Comparison of ENCODE assay signal across 8 cellular contexts in the genomic region with DNA sequence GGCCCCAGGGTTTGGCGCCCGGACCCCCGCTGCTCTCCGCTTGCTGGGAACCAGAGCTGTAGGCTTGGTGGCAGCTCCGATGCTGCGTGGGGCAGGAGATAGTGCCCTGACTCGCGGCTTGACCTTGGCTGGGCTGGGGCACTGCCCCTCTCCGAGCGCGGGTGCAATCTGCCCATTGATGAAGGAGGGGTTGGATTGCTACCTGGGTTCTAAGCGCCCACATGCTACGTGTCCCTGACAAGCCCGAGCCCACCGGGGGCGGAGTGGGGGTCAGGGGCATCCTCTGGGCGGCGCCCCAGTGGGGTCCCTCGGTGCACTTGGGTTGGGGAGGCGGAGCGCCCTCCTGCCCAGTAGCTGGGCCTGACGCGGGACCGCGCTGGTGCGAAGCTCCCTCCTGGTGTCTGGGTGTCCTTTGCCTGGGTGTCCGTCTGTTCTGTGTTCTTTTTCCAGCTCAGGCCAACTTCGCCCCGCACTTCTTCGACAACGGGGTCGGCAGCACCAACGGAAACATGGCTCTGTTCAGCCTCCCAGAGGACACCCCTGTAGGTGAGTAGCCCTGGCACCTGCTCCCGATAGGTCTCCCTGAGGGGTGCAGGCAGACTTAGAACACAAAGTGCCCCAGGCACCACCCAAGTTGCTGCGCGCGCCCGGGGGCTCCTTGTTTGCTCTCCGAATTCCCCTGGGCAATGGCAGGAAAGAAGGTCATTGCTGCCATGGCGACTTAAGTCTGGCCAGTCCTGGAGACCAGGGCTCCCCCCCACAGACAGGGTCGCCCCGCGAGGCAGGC. TPM values are rescaled to one million over a fixed set of nuclear protein-coding genes. Genes with fewer than 3 reads are reported as not detected.
DNase-seq lines count a peak whose midpoint lies in the region; ATAC-seq, FAIRE-seq and TF ChIP-seq lines count a peak whose summit lies in the region.

No MANE protein-coding gene starts in this region.

- CTCF ChIA-PET in CD4-positive, alpha-beta memory T cell (lab: Charles Lee; ENCODE audit: partially characterized antibody): no interaction called here

- DNase-seq in CD4-positive, alpha-beta memory T cell: no peak
- no peak for DNase-seq in central memory CD8-positive, alpha-beta T cell (ENCODE audit: low spot score in 2 of 2)
- no peak for DNase-seq in natural killer cell
- DNase-seq in NCI-H82 (lab: John Stamatoyannopoulos, UW): no peak
- DNase-seq in D341Med (ENCODE audit: low spot score): no peak
- DNase-seq in GM12892 (ENCODE audit: insufficient read length): no peak
- DNase-seq in activated CD8-positive, alpha-beta memory T cell treated with anti-CD3 and anti-CD28 coated beads, Interleukin-2, amount 50 U/mL, for 48 hours: no peak

- TF ChIP-seq POLR2A in GM12892 (IDR thresholded peaks at IDR 0.05; ENCODE audit: low read depth, low read length): no peak

- no peaks in the 10 kb centered on the region for H3K36me3 ChIP-seq in CD4-positive, alpha-beta memory T cell (ENCODE audit: insufficient read depth, low read length)

- H3K4me3 ChIP-seq in CD4-positive, alpha-beta memory T cell (ENCODE audit: low read length in 2 of 2): peak overlapping the region in 1 of 2 donors; percentile 32

- peaks cover 9 to 26% (median 12%) of the 10 kb centered on the region in 4 donors for H3K4me1 Mint-ChIP-seq in CD4-positive, alpha-beta memory T cell
- peaks cover 8% of the 10 kb centered on the region for H3K4me1 Mint-ChIP-seq in central memory CD8-positive, alpha-beta T cell
- H3K4me1 Mint-ChIP-seq in natural killer cell: peaks cover 12 to 24% of the 10 kb centered on the region in 2 donors

- intact Hi-C loops in CD4-positive, alpha-beta memory T cell (cut with micrococcal nuclease): no loop called here
- intact Hi-C loops in natural killer cell (cut with micrococcal nuclease): no loop called here

- ATAC-seq in GM21423 (IDR thresholded peaks at IDR 0.05; ENCODE audit: unreplicated experiment) (peak; percentile 10), natural killer cell (no peak)
- no peak for ATAC-seq in central memory CD8-positive, alpha-beta T cell (replicated peaks; ENCODE audit: extremely low read depth, poor library complexity, severe bottlenecking)

- H3K4me1 ChIP-seq in CD4-positive, alpha-beta memory T cell (ENCODE audit: insufficient read depth, low read length): peaks cover 24% of the 10 kb centered on the region

- TF ChIP-seq CTCF in natural killer cell (IDR thresholded peaks at IDR 0.05): no peak

- no peaks in the 10 kb centered on the region for H3K36me3 Mint-ChIP-seq in CD4-positive, alpha-beta memory T cell
- H3K36me3 Mint-ChIP-seq in central memory CD8-positive, alpha-beta T cell (ENCODE audit: insufficient read depth): peaks cover 3% of the 10 kb centered on the region
- no peaks in the 10 kb centered on the region for H3K36me3 Mint-ChIP-seq in natural killer cell

- no peak overlapping the region for H3K27ac Mint-ChIP-seq in CD4-positive, alpha-beta memory T cell
- H3K27ac Mint-ChIP-seq in central memory CD8-positive, alpha-beta T cell (ENCODE audit: low read depth): no peak overlapping the region
- peak overlapping the region in 1 of 2 donors; percentile 76 for H3K27ac Mint-ChIP-seq in natural killer cell

- H3K27ac ChIP-seq in CD4-positive, alpha-beta memory T cell (ENCODE audit: low read depth, low read length): no peak overlapping the region

- H3K4me3 Mint-ChIP-seq in CD4-positive, alpha-beta memory T cell: peak overlapping the region; percentile 40 to 81 (median 59)
- peak overlapping the region; percentile 73 for H3K4me3 Mint-ChIP-seq in central memory CD8-positive, alpha-beta T cell
- H3K4me3 Mint-ChIP-seq in natural killer cell: peak overlapping the region; percentile 80

- H3K27me3 ChIP-seq in CD4-positive, alpha-beta memory T cell (ENCODE audit: insufficient read depth, low read length): peaks cover 13% of the 10 kb centered on the region

- POLR2A ChIA-PET in CD4-positive, alpha-beta memory T cell (lab: Charles Lee; ENCODE audit: partially characterized antibody): no interaction called here

- FAIRE-seq in GM12892 (lab: Jason Lieb, UNC): no peak

- H3K9me3 Mint-ChIP-seq in CD4-positive, alpha-beta memory T cell: no peaks in the 10 kb centered on the region
- H3K9me3 Mint-ChIP-seq in central memory CD8-positive, alpha-beta T cell: no peaks in the 10 kb centered on the region
- H3K9me3 Mint-ChIP-seq in natural killer cell: no peaks in the 10 kb centered on the region

- H3K27me3 Mint-ChIP-seq in CD4-positive, alpha-beta memory T cell: peaks cover 19 to 26% of the 10 kb centered on the region in 2 donors
- peaks cover 7% of the 10 kb centered on the region for H3K27me3 Mint-ChIP-seq in central memory CD8-positive, alpha-beta T cell
- no peaks in the 10 kb centered on the region for H3K27me3 Mint-ChIP-seq in natural killer cell (ENCODE audit: low read depth in 2 of 2)

- no peaks in the 10 kb centered on the region for H3K9me3 ChIP-seq in CD4-positive, alpha-beta memory T cell (ENCODE audit: control insufficient read depth in 1 of 2, low read length in 2 of 2)

RNA-seq across cellular contexts. Expression of gene CDHR1, which starts 0.9 kb away (rescaled TPM):
- total RNA-seq in CD4-positive, alpha-beta memory T cell: under 1 TPM; 0.12 to 0.17 TPM
- polyA plus RNA-seq in CD4-positive, alpha-beta memory T cell: not detected
- 1 to 10 TPM; 4.0 to 9.5 (median 6.5) TPM for total RNA-seq in natural killer cell
- 1.2 TPM for polyA plus RNA-seq in GM12892 (2012; ENCODE audit: missing spikeins)

RNA-seq across cellular contexts. Expression of gene GPR15LG, which starts 21.6 kb away (rescaled TPM):
- total RNA-seq in CD4-positive, alpha-beta memory T cell: not detected
- not detected for polyA plus RNA-seq in CD4-positive, alpha-beta memory T cell
- not detected for total RNA-seq in natural killer cell
- polyA plus RNA-seq in GM12892 (2012; ENCODE audit: missing spikeins): 1.5 TPM

RNA-seq across cellular contexts. Expression of gene LRIT2, which starts 30.1 kb away (rescaled TPM):
- total RNA-seq in CD4-positive, alpha-beta memory T cell: not detected
- polyA plus RNA-seq in CD4-positive, alpha-beta memory T cell: not detected
- not detected for total RNA-seq in natural killer cell
- polyA plus RNA-seq in GM12892 (2012; ENCODE audit: missing spikeins): not detected

RNA-seq across cellular contexts. Expression of gene LRIT1, which starts 46.1 kb away (rescaled TPM):
- not detected for total RNA-seq in CD4-positive, alpha-beta memory T cell
- polyA plus RNA-seq in CD4-positive, alpha-beta memory T cell: not detected
- total RNA-seq in natural killer cell: not detected
- not detected for polyA plus RNA-seq in GM12892 (2012; ENCODE audit: missing spikeins)

RNA-seq across cellular contexts. Expression of gene RGR, which starts 49.6 kb away (rescaled TPM):
- not detected for total RNA-seq in CD4-positive, alpha-beta memory T cell
- not detected for polyA plus RNA-seq in CD4-positive, alpha-beta memory T cell
- total RNA-seq in natural killer cell: not detected
- polyA plus RNA-seq in GM12892 (2012; ENCODE audit: missing spikeins): not detected

Comparison
In these comparisons a context has a peak if more than half of its experiments do, and no peak if none do; other contexts are left out.
1. RNA of gene CDHR1, which starts 0.9 kb away (total RNA-seq): 4.0 to 9.5 TPM in natural killer cell; 0.12 to 0.17 TPM in CD4-positive, alpha-beta memory T cell; every median in the first group is over 4 times any median in the second.
2. Peak in every context shown above with its lines, with median percentiles within 50 percentile points of each other: H3K4me3 Mint-ChIP-seq.